23 cellular contexts compared by ENCODE assay signal in genomic region chr18:69883781-69884180, GRCh38.
DNase-seq lines count a peak whose midpoint lies in the region; ATAC-seq, FAIRE-seq and TF ChIP-seq lines count a peak whose summit lies in the region.
"Had no signal": no experiment of that assay in that cellular context is flagged by ENCODE, and none has a peak within 500 bp of the region (broad histone marks: within the 10 kb centered on the region; RNA-seq: fewer than 3 reads in every experiment).

No MANE protein-coding gene starts in this region.

- H2AFZ ChIP-seq in GM23338 (peak overlapping the region; percentile 39; the same call in 1 of the 2 replicates), GM12878 (ENCODE audit: control insufficient read depth, low read depth, low read length) (no peak overlapping the region), neuronal stem cell (ENCODE audit: low read length) (peak overlapping the region; percentile 51)

- H2BK120ac ChIP-seq in neuronal stem cell (ENCODE audit: low read depth, low read length): no peak overlapping the region

- no peak overlapping the region for H2AK5ac ChIP-seq in neuronal stem cell (ENCODE audit: low read depth, low read length)

- BruUV-seq in GM12878 (replicated peaks; lab: Mats Ljungman, UMichigan): no TSS peak

- POLR2A ChIA-PET in GM12878 (lab: Charles Lee): interaction anchor here (0.5 to 1.5 kb wide), 4 partner anchors 14 to 550 kb away, joined by 3 to 6 read pairs (median 5); no protein-coding TSS in a partner anchor

- no peak for TF ChIP-seq POLR2A in GM12878 (IDR thresholded peaks at IDR 0.05; ENCODE audit: low read depth, low read length)

- no peak overlapping the region for H2BK15ac ChIP-seq in neuronal stem cell (ENCODE audit: low read length)

- H3K9me3 Mint-ChIP-seq in activated T-cell treated with anti-CD3 and anti-CD28 coated beads, Interleukin-2, amount 50 U/mL, for 24 hours: peaks cover 12% of the 10 kb centered on the region
- peaks cover 1% of the 10 kb centered on the region; the same call in 1 of the 3 replicates for H3K9me3 Mint-ChIP-seq in GM23338

- no peak overlapping the region for H3K18ac ChIP-seq in neuronal stem cell (ENCODE audit: low read length)

- H3K36me3 Mint-ChIP-seq in activated T-cell treated with anti-CD3 and anti-CD28 coated beads, Interleukin-2, amount 50 U/mL, for 24 hours (ENCODE audit: low read depth): peaks cover 89% of the 10 kb centered on the region
- peaks cover 2% of the 10 kb centered on the region; the same call in 1 of the 3 replicates for H3K36me3 Mint-ChIP-seq in GM23338 (ENCODE audit: low read depth)
- H3K36me3 Mint-ChIP-seq: type B pancreatic cell had no signal

- no peak overlapping the region for H2BK12ac ChIP-seq in neuronal stem cell (ENCODE audit: low read length)

- H3K9me3 ChIP-seq in GM12878 (replicated peaks; ENCODE audit: control insufficient read depth, insufficient read depth, low read length) (no peaks in the 10 kb centered on the region), neuronal stem cell (replicated peaks in 1 of 2; ENCODE audit: control insufficient read depth in 2 of 2, insufficient read depth in 1 of 2, low read depth in 1 of 2, low read length in 2 of 2) (no peaks in the 10 kb centered on the region)
- H3K9me3 ChIP-seq: adrenal gland, HAP-1 had no signal

- H3K27ac Mint-ChIP-seq in activated T-cell treated with anti-CD3 and anti-CD28 coated beads, Interleukin-2, amount 50 U/mL, for 24 hours: peak overlapping the region; percentile 97
- no peak overlapping the region for H3K27ac Mint-ChIP-seq in GM23338
- H3K27ac Mint-ChIP-seq: type B pancreatic cell had no signal

- H3F3A ChIP-seq in GM23338 (replicated peaks; ENCODE audit: low read depth): no peaks in the 10 kb centered on the region

- 40% methylated on average over 3 of the region's 3 CpGs for WGBS in GM12878 (ENCODE audit: insufficient coverage, insufficient replicate concordance, low lambda C conversion rate, missing lambda C conversion rate)
- no CpG with 5 or more reads among the region's 3 CpGs for WGBS in neuronal stem cell (ENCODE audit: extremely low coverage in 2 of 2, insufficient read length in 2 of 2, insufficient replicate concordance in 1 of 2), 2 donors

- H3K4me3 Mint-ChIP-seq in activated T-cell treated with anti-CD3 and anti-CD28 coated beads, Interleukin-2, amount 50 U/mL, for 24 hours: no peak overlapping the region
- H3K4me3 Mint-ChIP-seq in GM23338: no peak overlapping the region
- H3K4me3 Mint-ChIP-seq: memory B cell, type B pancreatic cell had no signal

- no peak overlapping the region for H4K91ac ChIP-seq in neuronal stem cell (ENCODE audit: low read depth, low read length, poor library complexity)

- TF ChIP-seq EP300 in GM12878 (IDR thresholded peaks at IDR 0.05; ENCODE audit: borderline replicate concordance in 1 of 2, control insufficient read depth in 1 of 2, low read depth in 2 of 2, low read length in 2 of 2): no peak

- H3K4me2 ChIP-seq in GM23338 (no peak overlapping the region), GM12878 (ENCODE audit: control insufficient read depth, insufficient read depth) (no peak overlapping the region), neuronal stem cell (ENCODE audit: insufficient read depth, low read length, poor library complexity, severe bottlenecking) (no peak overlapping the region)

- no peak for FAIRE-seq in GM12878 (lab: Jason Lieb, UNC)
- FAIRE-seq: TTC549 had no signal

- H3K9me2 ChIP-seq in GM23338 (ENCODE audit: insufficient read depth): no peaks in the 10 kb centered on the region

- H3K27ac ChIP-seq in GM23338 (ENCODE audit: low read depth) (no peak overlapping the region), GM12878 (ENCODE audit: control insufficient read depth, insufficient read depth) (no peak overlapping the region), neuronal stem cell (replicated peaks; ENCODE audit: low read length) (no peak overlapping the region)
- H3K27ac ChIP-seq: adrenal gland, brain microvascular endothelial cell had no signal

- H3K4me1 Mint-ChIP-seq in activated T-cell treated with anti-CD3 and anti-CD28 coated beads, Interleukin-2, amount 50 U/mL, for 24 hours (ENCODE audit: low read depth): peaks cover 81% of the 10 kb centered on the region
- H3K4me1 Mint-ChIP-seq in GM23338: peaks cover 23% of the 10 kb centered on the region

- no peaks in the 10 kb centered on the region for H3K27me3 Mint-ChIP-seq in activated T-cell treated with anti-CD3 and anti-CD28 coated beads, Interleukin-2, amount 50 U/mL, for 24 hours
- peaks cover 6% of the 10 kb centered on the region for H3K27me3 Mint-ChIP-seq in GM23338 (ENCODE audit: insufficient read depth, low read depth, poor library complexity)
- H3K27me3 Mint-ChIP-seq: type B pancreatic cell had no signal

- ATAC-seq in GM23338 (no peak), GM12878 (peak; percentile 1; the same call in 1 of the 3 replicates)

- no peak overlapping the region for H3K23ac ChIP-seq in neuronal stem cell (ENCODE audit: low read depth, low read length, poor library complexity)

- no peak overlapping the region for H4K8ac ChIP-seq in neuronal stem cell (ENCODE audit: low read depth, low read length)

- RAD21 ChIA-PET in GM12878 (lab: Charles Lee; ENCODE audit: unreplicated experiment): interaction anchor here (1.0 to 3.5 kb wide), 4 partner anchors 11 to 145 kb away, joined by 3 to 12 read pairs (median 4); no protein-coding TSS in a partner anchor

- TF ChIP-seq CTCF in GM23338 (conservative IDR thresholded peaks at IDR 0.05; ENCODE audit: low read depth in 2 of 2) (no peak), GM12878 (IDR thresholded peaks at IDR 0.05 in 2 of 3, conservative IDR thresholded peaks at IDR 0.05 in 1 of 3; ENCODE audit: control insufficient read depth in 2 of 3, extremely low read depth in 1 of 3, insufficient read depth in 1 of 3, low read depth in 3 of 3, low read length in 3 of 3) (no peak)

- no peak overlapping the region for H3K9ac ChIP-seq in GM12878 (ENCODE audit: control insufficient read depth, insufficient read depth, low read length)
- no peak overlapping the region for H3K9ac ChIP-seq in neuronal stem cell (ENCODE audit: low read depth, low read length, poor library complexity)

- H4K20me1 ChIP-seq in GM23338 (replicated peaks; ENCODE audit: insufficient read depth): no peaks in the 10 kb centered on the region
- no peaks in the 10 kb centered on the region for H4K20me1 ChIP-seq in GM12878 (ENCODE audit: control insufficient read depth, insufficient read depth)

- SMC1A ChIA-PET in GM12878 (lab: Charles Lee; ENCODE audit: uncharacterized antibody, unreplicated experiment): interaction anchor here (1.0 to 5.8 kb wide), 12 partner anchors 8 to 202 kb away, joined by 3 to 46 read pairs (median 3); no protein-coding TSS in a partner anchor

- H3K79me2 ChIP-seq in GM23338 (replicated peaks; ENCODE audit: insufficient read depth) (no peaks in the 10 kb centered on the region), GM12878 (ENCODE audit: control insufficient read depth, insufficient read depth, low read length) (peaks cover 9% of the 10 kb centered on the region)

- H3K14ac ChIP-seq in neuronal stem cell (ENCODE audit: low read length): no peak overlapping the region

- no peak overlapping the region for H2BK5ac ChIP-seq in neuronal stem cell (ENCODE audit: low read length)

- H3K4ac ChIP-seq in neuronal stem cell (ENCODE audit: low read length): no peak overlapping the region

- H3K27me3 ChIP-seq in GM23338 (ENCODE audit: insufficient read depth) (no peaks in the 10 kb centered on the region), GM12878 (replicated peaks in 1 of 2; ENCODE audit: control insufficient read depth in 2 of 2, insufficient read depth in 2 of 2, low read length in 1 of 2) (no peaks in the 10 kb centered on the region), neuronal stem cell (ENCODE audit: control insufficient read depth in 3 of 3, insufficient read depth in 3 of 3, low read depth in 1 of 3, low read length in 3 of 3) (no peaks in the 10 kb centered on the region)
- H3K27me3 ChIP-seq: adrenal gland, brain microvascular endothelial cell had no signal

- intact Hi-C loops in GM12878 (cut with micrococcal nuclease; ENCODE audit: unreplicated experiment) (no loop called here), posterior vena cava (cut with DNase I) (no loop called here)

- H3K36me3 ChIP-seq in GM23338 (ENCODE audit: insufficient read depth): no peaks in the 10 kb centered on the region
- H3K36me3 ChIP-seq in GM12878 (ENCODE audit: control insufficient read depth in 2 of 2, insufficient read depth in 2 of 2, low read length in 1 of 2): peaks cover 3 to 11% of the 10 kb centered on the region in 2 experiments
- no peaks in the 10 kb centered on the region for H3K36me3 ChIP-seq in neuronal stem cell (replicated peaks in 1 of 2; ENCODE audit: control insufficient read depth in 2 of 2, insufficient read depth in 2 of 2, low read length in 2 of 2)
- H3K36me3 ChIP-seq: adrenal gland, brain microvascular endothelial cell, HAP-1 had no signal

- no peaks in the 10 kb centered on the region for H3K79me1 ChIP-seq in neuronal stem cell (ENCODE audit: low read depth, low read length)

- no peak for TF ChIP-seq RAD21 in GM12878 (IDR thresholded peaks at IDR 0.05; ENCODE audit: insufficient read depth, low read depth, low read length)

- H3K4me1 ChIP-seq in GM23338 (ENCODE audit: insufficient read depth): peaks cover 9% of the 10 kb centered on the region; the same call in 1 of the 2 replicates
- no peaks in the 10 kb centered on the region; the same call in 1 of the 2 replicates for H3K4me1 ChIP-seq in GM12878 (ENCODE audit: control insufficient read depth, insufficient read depth, low read length)
- H3K4me1 ChIP-seq in neuronal stem cell (ENCODE audit: control insufficient read depth in 2 of 2, insufficient read depth in 1 of 2, low read depth in 1 of 2, low read length in 2 of 2): peaks cover 2% of the 10 kb centered on the region in 2 donors
- H3K4me1 ChIP-seq: adrenal gland, HAP-1 had no signal

- no peak for DNase-seq in activated T-cell treated with anti-CD3 and anti-CD28 coated beads, Interleukin-2, amount 50 U/mL, for 24 hours
- no peak for DNase-seq in activated T-cell treated with anti-CD3 and anti-CD28 coated beads, Interleukin-2, amount 50 U/mL, for 48 hours
- DNase-seq in GM23338 (ENCODE audit: low spot score) (no peak), GM12878 (ENCODE audit: low read depth, low spot score) (no peak), neuronal stem cell (ENCODE audit: low spot score) (no peak), posterior vena cava (ENCODE audit: low spot score) (no peak), SKM-1 treated with dmso at 0.1 percent for 144 hours (lab: John Stamatoyannopoulos, UW; ENCODE audit: unreplicated experiment) (no peak), DMS 273 treated with DMSO at 0.1 percent for 48 hours (lab: John Stamatoyannopoulos, UW) (no peak)
- DNase-seq: activated effector memory CD4-positive, alpha-beta T cell treated with Interleukin-2 at 50 U/mL for 16 hours; adrenal gland; brain microvascular endothelial cell; COR-L47; DMS79; GF-D8; hypothalamus; NCI-H1092 treated with DMSO at 0.1 percent for 48 hours; NCI-H2081; NCI-H345; NCI-H748 treated with DMSO at 0.1 percent for 48 hours had no signal

- in situ Hi-C loops in GM12878 (cut with MboI): no loop called here

- H3K4me3 ChIP-seq in GM23338 (no peak overlapping the region), GM12878 (no peak overlapping the region), neuronal stem cell (ENCODE audit: low read length in 2 of 2) (no peak overlapping the region)
- H3K4me3 ChIP-seq: adrenal gland, HAP-1 had no signal

- CTCF ChIA-PET in GM12878 (lab: Yijun Ruan, JAX): interaction anchor here (2.1 kb wide), 1 partner anchor 15 kb away, joined by 7 read pairs; no protein-coding TSS in a partner anchor
